7 cellular contexts compared by ENCODE assay signal in genomic region chrX:39859991-39860861, GRCh38.
A peak's percentile ranks its signal among the peaks of the same experiment; 100 is the strongest.
DNase-seq lines count a peak whose midpoint lies in the region; ATAC-seq lines count a peak whose summit lies in the region.

No MANE protein-coding gene starts in this region.

- ATAC-seq in GM18867 (IDR thresholded peaks at IDR 0.05; ENCODE audit: unreplicated experiment) (peak; percentile 70), HG02763 (IDR thresholded peaks at IDR 0.05; ENCODE audit: unreplicated experiment) (peak; percentile 59)

- DNase-seq in NCI-H2171 treated with DMSO at 0.1 percent for 48 hours (lab: John Stamatoyannopoulos, UW): peak; percentile 54
- DNase-seq in activated CD4-positive, alpha-beta T cell treated with anti-CD3 and anti-CD28 coated beads, Interleukin-2, amount 50 U/mL, for 48 hours: peak; percentile 78 to 86
- DNase-seq in fibroblast of peridontal ligament (ENCODE audit: extremely low read depth): peak; percentile 16
- peak; percentile 77 for DNase-seq in stimulated activated CD4-positive, alpha-beta T cell treated with anti-CD3 and anti-CD28 coated beads, Interleukin-4, amount 100 ng/mL, for 1 hour
- DNase-seq in NCI-H1436 treated with DMSO at 0.1 percent for 48 hours (lab: John Stamatoyannopoulos, UW): no peak
